ENCODE assay signal across 11 cellular contexts in the genomic region with DNA sequence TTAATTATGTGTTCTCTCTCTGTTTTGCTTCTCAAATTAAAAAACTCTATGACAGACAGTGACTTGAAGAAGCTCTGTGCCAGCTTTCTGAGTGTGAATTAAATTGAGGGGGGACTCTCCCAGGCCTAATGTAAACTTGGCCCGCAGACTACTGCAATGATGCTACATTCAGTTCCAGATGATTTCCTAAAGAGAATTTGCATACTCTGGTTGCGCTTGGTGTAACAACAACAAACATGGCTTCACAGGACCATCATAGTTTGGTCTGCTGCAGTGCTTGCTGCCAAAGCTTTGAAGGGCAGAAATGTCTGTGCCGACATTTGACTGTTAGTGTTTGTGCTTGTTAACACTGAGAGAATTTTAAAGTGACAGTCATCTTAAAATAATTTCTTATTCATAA. TPM values are rescaled to one million over a fixed set of nuclear protein-coding genes. Genes with fewer than 3 reads are reported as not detected.
A peak's percentile ranks its signal among the peaks of the same experiment; 100 is the strongest.
DNase-seq lines count a peak whose midpoint lies in the region; ATAC-seq and TF ChIP-seq lines count a peak whose summit lies in the region.
"Had no signal": no experiment of that assay in that cellular context is flagged by ENCODE, and none has a peak within 500 bp of the region (broad histone marks: within the 10 kb centered on the region; RNA-seq: fewer than 3 reads in every experiment).

No MANE protein-coding gene starts in this region.

- intact Hi-C loops in aorta (cut with DNase I): loop anchor here (10.0 kb wide), 2 partner anchors 110 to 300 kb away; a partner anchor contains a TSS
- intact Hi-C loops in uterus (cut with DNase I; ENCODE audit: low total_unique reads): loop anchor here (10.0 kb wide), 1 partner anchor 450 kb away; no protein-coding TSS in a partner anchor
- intact Hi-C loops in spleen (cut with DNase I; ENCODE audit: low total_unique reads): no loop called here

- no peaks in the 10 kb centered on the region for H3K27me3 ChIP-seq in GM06990 (replicated peaks; ENCODE audit: control insufficient read depth, insufficient read depth, low read length)
- H3K27me3 ChIP-seq in aorta (ENCODE audit: control insufficient read depth in 1 of 2, insufficient read depth in 2 of 2, low read length in 1 of 2): no peaks in the 10 kb centered on the region
- no peaks in the 10 kb centered on the region for H3K27me3 ChIP-seq in uterus
- no peaks in the 10 kb centered on the region for H3K27me3 ChIP-seq in spleen (replicated peaks in 1 of 7)

- H3K27ac ChIP-seq in aorta (ENCODE audit: low read depth in 1 of 2, low read length in 2 of 2) (no peak overlapping the region), uterus (no peak overlapping the region), spleen (no peak overlapping the region)

- TF ChIP-seq POLR2A in uterus (IDR thresholded peaks at IDR 0.05): no peak
- no peak for TF ChIP-seq POLR2A in spleen (IDR thresholded peaks at IDR 0.05)

- H3K36me3 ChIP-seq in GM06990 (ENCODE audit: control insufficient read depth, insufficient read depth, low read length): no peaks in the 10 kb centered on the region
- no peaks in the 10 kb centered on the region for H3K36me3 ChIP-seq in aorta (ENCODE audit: control insufficient read depth in 1 of 2, insufficient read depth in 2 of 2, low read length in 1 of 2)
- no peaks in the 10 kb centered on the region for H3K36me3 ChIP-seq in uterus
- no peaks in the 10 kb centered on the region for H3K36me3 ChIP-seq in spleen

- H3K4me3 ChIP-seq in GM06990 (replicated peaks; ENCODE audit: low read depth, low read length) (no peak overlapping the region), aorta (ENCODE audit: low read length in 2 of 2) (no peak overlapping the region), uterus (no peak overlapping the region), spleen (no peak overlapping the region)

- DNase-seq in GM06990 (ENCODE audit: extremely low read depth, insufficient read length) (peak; percentile 25), aorta (no peak), NOMO-1 (lab: John Stamatoyannopoulos, UW; ENCODE audit: unreplicated experiment in 2 of 2) (no peak), uterus (no peak), spleen (no peak)
- DNase-seq: activated CD4-positive, alpha-beta T cell treated with anti-CD3 and anti-CD28 coated beads, Interleukin-2, amount 10 ng/mL, durations not matched to agents 7 days and 5 days; CD8-positive, alpha-beta memory T cell; left ventricle myocardium superior had no signal

- H3K4me1 ChIP-seq in aorta (ENCODE audit: control insufficient read depth in 1 of 2, insufficient read depth in 2 of 2, low read length in 2 of 2): no peaks in the 10 kb centered on the region
- H3K4me1 ChIP-seq in uterus: no peaks in the 10 kb centered on the region
- peaks cover 0 to 17% (median 6%) of the 10 kb centered on the region in 6 donors for H3K4me1 ChIP-seq in spleen

- ATAC-seq in GM19468 (IDR thresholded peaks at IDR 0.05; ENCODE audit: extremely low read depth, unreplicated experiment) (peak; percentile 79), HG03135 (IDR thresholded peaks at IDR 0.05; ENCODE audit: unreplicated experiment) (peak; percentile 84), esophagus mucosa (peak; percentile 28), aorta (ENCODE audit: low FRiP score) (no peak)
- ATAC-seq: left ventricle myocardium superior had no signal

- WGBS in aorta, 2 donors: 46 to 47% methylated on average over 3 of the region's 3 CpGs
- 54 to 73% (median 66%) methylated on average over 3 of the region's 3 CpGs for WGBS in spleen, 5 donors

- no peak for TF ChIP-seq CTCF in GM06990 (IDR thresholded peaks at IDR 0.05; ENCODE audit: insufficient read depth, low read length, poor library complexity, severe bottlenecking)
- TF ChIP-seq CTCF in uterus (IDR thresholded peaks at IDR 0.05): no peak
- no peak for TF ChIP-seq CTCF in spleen (IDR thresholded peaks at IDR 0.05 in 8 of 11, conservative IDR thresholded peaks at IDR 0.05 in 3 of 11)

- H3K9me3 ChIP-seq in aorta (ENCODE audit: control insufficient read depth, low read length) (no peaks in the 10 kb centered on the region), uterus (no peaks in the 10 kb centered on the region), spleen (no peaks in the 10 kb centered on the region)

RNA-seq across cellular contexts. Expression of a gene that starts 25.0 kb away (rescaled TPM):
- total RNA-seq in esophagus mucosa: 0.28 TPM
- 1 to 10 TPM in 1 of 2 donors, under 1 TPM in 1; 0.91 to 2.2 TPM for total RNA-seq in aorta
- polyA plus RNA-seq in aorta: under 1 TPM in 1 of 2 donors, not detected in 1; 0.15 TPM
- 10 to 100 TPM in 1 of 4 donors, 1 to 10 TPM in 3; 1.3 to 14.2 (median 6.2) TPM for total RNA-seq in uterus
- total RNA-seq in spleen: 1 to 10 TPM; 1.1 to 3.6 (median 2.7) TPM
- polyA plus RNA-seq in spleen: under 1 TPM; 0.09 to 0.59 (median 0.42) TPM
